ENCODE assay signal across 20 cellular contexts in the genomic region with DNA sequence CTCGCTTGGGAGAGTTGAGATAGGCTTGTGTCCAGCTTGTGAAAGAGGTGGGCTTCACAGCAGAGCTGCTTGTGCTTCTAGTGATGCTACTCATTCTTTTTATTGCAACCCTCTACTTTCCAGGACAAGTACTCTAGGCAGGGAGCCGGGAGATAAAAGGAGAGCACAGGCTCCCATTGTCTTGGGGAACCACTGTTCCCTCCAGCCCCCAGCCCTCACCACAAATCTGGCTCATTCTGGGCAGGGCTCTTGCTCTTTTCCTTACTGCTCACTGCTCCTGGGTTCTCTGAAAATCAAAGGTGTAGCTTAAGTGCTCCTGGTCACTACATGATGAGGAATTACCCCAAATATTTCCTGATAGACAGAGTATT.
DNase-seq lines count a peak whose midpoint lies in the region; ATAC-seq, FAIRE-seq and TF ChIP-seq lines count a peak whose summit lies in the region.
"Had no signal": no experiment of that assay in that cellular context is flagged by ENCODE, and none has a peak within 500 bp of the region (broad histone marks: within the 10 kb centered on the region; RNA-seq: fewer than 3 reads in every experiment).

No MANE protein-coding gene starts in this region.

- H3K23ac ChIP-seq in H1 (ENCODE audit: insufficient read length), result no peak overlapping the region

- POLR2A ChIA-PET in H1 (lab: Charles Lee; ENCODE audit: partially characterized antibody), result interaction anchor here (0.9 kb wide), 1 partner anchor 9 kb away, joined by 4 read pairs; no protein-coding TSS in a partner anchor

- H3K18ac ChIP-seq in H1 (ENCODE audit: extremely low read depth, low read length), result no peak overlapping the region

- no peak for TF ChIP-seq POLR2A in H1 (IDR thresholded peaks at IDR 0.05; ENCODE audit: control extremely low read depth in 1 of 2, low read depth in 2 of 2, low read length in 2 of 2)

- H3K36me3 ChIP-seq in right atrium auricular region, result no peaks in the 10 kb centered on the region
- peaks cover 0 to 5% (median 0%) of the 10 kb centered on the region in 4 experiments; a peak in 4 of 8 replicates for H3K36me3 ChIP-seq in H1 (ENCODE audit: control insufficient read depth in 2 of 4, insufficient read depth in 4 of 4, low read length in 3 of 4)
- no peaks in the 10 kb centered on the region for H3K36me3 ChIP-seq in kidney (ENCODE audit: control insufficient read depth in 1 of 2, insufficient read depth in 2 of 2, low read length in 2 of 2)
- H3K36me3 ChIP-seq: MG63, SJCRH30 had no signal

- no peaks in the 10 kb centered on the region for H3K79me2 ChIP-seq in H1 (ENCODE audit: control insufficient read depth in 1 of 2, insufficient read depth in 2 of 2, low read length in 2 of 2)

- no peak overlapping the region for H3K27ac ChIP-seq in right atrium auricular region
- H3K27ac ChIP-seq in H1 (ENCODE audit: low read depth, low read length), result no peak overlapping the region
- no peak overlapping the region for H3K27ac ChIP-seq in kidney (ENCODE audit: low read depth in 2 of 2, low read length in 2 of 2)
- H3K27ac ChIP-seq: SJCRH30 had no signal

- H3K14ac ChIP-seq in H1 (ENCODE audit: insufficient read length), result no peak overlapping the region

- H4K91ac ChIP-seq in H1 (replicated peaks; ENCODE audit: insufficient read length, low read length), result no peak overlapping the region

- no peak overlapping the region for H4K8ac ChIP-seq in H1 (ENCODE audit: extremely low read depth, insufficient read depth, low read length)

- H2BK120ac ChIP-seq in H1 (replicated peaks; ENCODE audit: low read depth, low read length), result no peak overlapping the region

- no peak overlapping the region for H3K9ac ChIP-seq in H1 (replicated peaks in 1 of 4; ENCODE audit: extremely low read depth in 1 of 4, low read depth in 3 of 4, low read length in 3 of 4)
- H3K9ac ChIP-seq in kidney (ENCODE audit: low read length in 2 of 2), result no peak overlapping the region

- H3K56ac ChIP-seq in H1 (replicated peaks; ENCODE audit: insufficient read length, low read depth, low read length), result no peak overlapping the region

- H3K27me3 ChIP-seq in right atrium auricular region, result no peaks in the 10 kb centered on the region
- no peaks in the 10 kb centered on the region for H3K27me3 ChIP-seq in H1 (replicated peaks in 1 of 4; ENCODE audit: control insufficient read depth in 3 of 4, extremely low read depth in 1 of 4, insufficient read depth in 3 of 4, low read length in 3 of 4)
- H3K27me3 ChIP-seq: MG63, SJCRH30 had no signal

- DNase-seq in Right ventricle myocardium superior (no peak), right atrium auricular region (ENCODE audit: low spot score) (no peak), H1 (ENCODE audit: low read depth in 1 of 2, low spot score in 2 of 2) (no peak), midbrain (lab: John Stamatoyannopoulos, UW) (peak; percentile 36), kidney (no peak)
- no peak for DNase-seq in activated CD8-positive, alpha-beta memory T cell treated with anti-CD3 and anti-CD28 coated beads, Interleukin-2, amount 50 U/mL, for 48 hours
- DNase-seq: AML-193; CD8-positive, alpha-beta memory T cell; GF-D8; HFFc6; MG63; NCI-H1694 treated with DMSO at 0.1 percent for 48 hours; NCI-H510A; NCI-H748 treated with DMSO at 0.1 percent for 48 hours; NK-92 treated with Interleukin-12 subunit alpha and Interleukin-12 subunit beta, amount 100 ng/mL, for 24 hours; SJCRH30 had no signal

- FAIRE-seq in H1 (lab: Jason Lieb, UNC) (no peak), kidney (lab: Jason Lieb, UNC) (no peak)
- FAIRE-seq: H54 had no signal

- no peak overlapping the region for H4K5ac ChIP-seq in H1 (ENCODE audit: insufficient read length, low read depth, low read length)

- H3K4me3 ChIP-seq in right atrium auricular region (no peak overlapping the region), H1 (ENCODE audit: extremely low read depth in 1 of 4, insufficient read depth in 2 of 4, low read depth in 3 of 4, low read length in 4 of 4) (no peak overlapping the region), kidney (ENCODE audit: low read length in 2 of 2) (no peak overlapping the region)
- H3K4me3 ChIP-seq: MG63, SJCRH30 had no signal

- no peak overlapping the region for H2BK12ac ChIP-seq in H1 (ENCODE audit: low read depth, low read length)

- no peak overlapping the region for H2BK15ac ChIP-seq in H1 (ENCODE audit: low read length)

- no peak overlapping the region for H2BK20ac ChIP-seq in H1 (ENCODE audit: low read length)

- H3K4me1 ChIP-seq in right atrium auricular region (peaks cover 0 to 29% of the 10 kb centered on the region in 2 donors), H1 (replicated peaks in 1 of 4; ENCODE audit: control insufficient read depth in 3 of 4, insufficient read depth in 4 of 4, low read length in 3 of 4) (peaks cover 0 to 7% (median 3%) of the 10 kb centered on the region in 4 experiments; a peak in 4 of 7 replicates), kidney (ENCODE audit: control insufficient read depth in 1 of 2, insufficient read depth in 1 of 2, low read depth in 1 of 2, low read length in 2 of 2) (peaks cover 2 to 5% of the 10 kb centered on the region in 2 donors)

- H3K4me2 ChIP-seq in H1 (ENCODE audit: insufficient read depth in 1 of 2, low read depth in 2 of 2, low read length in 2 of 2), result no peak overlapping the region; a peak in 1 of 4 replicates

- TF ChIP-seq CTCF in right atrium auricular region (IDR thresholded peaks at IDR 0.05) (no peak), H1 (IDR thresholded peaks at IDR 0.05; ENCODE audit: control extremely low read depth in 1 of 3, insufficient read depth in 1 of 3, low read depth in 1 of 3, low read length in 3 of 3) (no peak), kidney (IDR thresholded peaks at IDR 0.05; ENCODE audit: borderline replicate concordance, extremely low read depth, insufficient read depth) (no peak)

- no peaks in the 10 kb centered on the region for H3K23me2 ChIP-seq in H1 (ENCODE audit: low read depth, low read length)

- CTCF ChIA-PET in H1 (lab: Charles Lee; ENCODE audit: partially characterized antibody), result interaction anchor here (0.7 to 1.4 kb wide), 5 partner anchors 8 to 268 kb away, joined by 3 to 6 read pairs (median 3); no protein-coding TSS in a partner anchor

- H2BK5ac ChIP-seq in H1 (ENCODE audit: low read depth, low read length), result no peak overlapping the region

- peaks cover 0 to 1% of the 10 kb centered on the region in 2 experiments for H4K20me1 ChIP-seq in H1 (replicated peaks in 1 of 2; ENCODE audit: control insufficient read depth in 1 of 2, insufficient read depth in 2 of 2, low read length in 2 of 2)

- H3K79me1 ChIP-seq in H1 (ENCODE audit: low read depth, low read length), result 0 out of 2 replicates have a peak, but pooled peaks cover 5% of the 10 kb centered on the region

- peak overlapping the region; percentile 25; the same call in 1 of the 2 replicates for H2AK5ac ChIP-seq in H1 (ENCODE audit: low read depth, low read length)

- H2AFZ ChIP-seq in H1 (ENCODE audit: low read length), result no peak overlapping the region

- WGBS in H1 (ENCODE audit: extremely low coverage in 1 of 2, insufficient coverage in 1 of 2, insufficient read length in 1 of 2, insufficient replicate concordance in 2 of 2, low coverage in 1 of 2, low lambda C conversion rate in 2 of 2, missing lambda C conversion rate in 1 of 2), 2 experiments, result 82% methylated on average over 2 of the region's 2 CpGs; no CpG with 5 or more reads in 1 of the 2 experiments

- intact Hi-C loops in Right ventricle myocardium superior (cut with DNase I) (no loop called here), kidney (cut with DNase I) (no loop called here)

- peak; percentile 21 for ATAC-seq in Right ventricle myocardium superior (ENCODE audit: poor library complexity)
- ATAC-seq in HG03442 (IDR thresholded peaks at IDR 0.05; ENCODE audit: unreplicated experiment), result no peak
- no peak for ATAC-seq in HG03460 (IDR thresholded peaks at IDR 0.05; ENCODE audit: unreplicated experiment)
- ATAC-seq: Panc1 had no signal

- TF ChIP-seq EP300 in H1 (IDR thresholded peaks at IDR 0.05; ENCODE audit: borderline replicate concordance in 1 of 2, low read depth in 2 of 2, low read length in 2 of 2), result no peak

- no peak for TF ChIP-seq RAD21 in H1 (IDR thresholded peaks at IDR 0.05 in 1 of 2, conservative IDR thresholded peaks at IDR 0.05 in 1 of 2; ENCODE audit: low read depth in 2 of 2, low read length in 2 of 2)

- H3K9me3 ChIP-seq in right atrium auricular region (no peaks in the 10 kb centered on the region), H1 (ENCODE audit: insufficient read depth in 2 of 2, low read depth in 1 of 2, low read length in 1 of 2) (no peaks in the 10 kb centered on the region), kidney (ENCODE audit: control insufficient read depth in 1 of 2, low read length in 2 of 2) (no peaks in the 10 kb centered on the region)
- H3K9me3 ChIP-seq: MG63, SJCRH30 had no signal

- no peak overlapping the region for H3K4ac ChIP-seq in H1 (replicated peaks; ENCODE audit: insufficient read length, low read depth, low read length)

TF ChIP-seq in H1, 55 proteins besides CTCF, POLR2A, EP300 and RAD21 (continues in another document):
- TF ChIP-seq RXRA (IDR thresholded peaks at IDR 0.05; ENCODE audit: insufficient read depth, low read depth, low read length) (no peak), FOSL1 (IDR thresholded peaks at IDR 0.05; ENCODE audit: insufficient read depth, low read depth, low read length) (no peak), SP2 (IDR thresholded peaks at IDR 0.05; ENCODE audit: low read length) (no peak), SIRT6 (IDR thresholded peaks at IDR 0.05; ENCODE audit: low read length) (no peak), YY1 (IDR thresholded peaks at IDR 0.05; ENCODE audit: low read depth, low read length) (no peak), TEAD4 (IDR thresholded peaks at IDR 0.05; ENCODE audit: low read depth, low read length) (no peak), POLR2AphosphoS5 (IDR thresholded peaks at IDR 0.05; ENCODE audit: low read depth, low read length) (no peak), KDM1A (IDR thresholded peaks at IDR 0.05; ENCODE audit: borderline replicate concordance, low read length) (no peak), HDAC2 (IDR thresholded peaks at IDR 0.05; ENCODE audit: borderline replicate concordance in 1 of 2, low read depth in 2 of 2, low read length in 2 of 2) (no peak), TAF7 (optimal IDR thresholded peaks at IDR 0.05; ENCODE audit: borderline replicate concordance, low read depth, low read length) (no peak), BCL11A (IDR thresholded peaks at IDR 0.05; ENCODE audit: low read depth in 2 of 2, low read length in 2 of 2) (no peak), BRCA1 (IDR thresholded peaks at IDR 0.05; ENCODE audit: low read depth, low read length) (no peak), KDM5A (IDR thresholded peaks at IDR 0.05; ENCODE audit: low read length) (no peak), CBX5 (IDR thresholded peaks at IDR 0.05; ENCODE audit: low read depth, low read length) (no peak)
- TF ChIP-seq, protein P1, sequence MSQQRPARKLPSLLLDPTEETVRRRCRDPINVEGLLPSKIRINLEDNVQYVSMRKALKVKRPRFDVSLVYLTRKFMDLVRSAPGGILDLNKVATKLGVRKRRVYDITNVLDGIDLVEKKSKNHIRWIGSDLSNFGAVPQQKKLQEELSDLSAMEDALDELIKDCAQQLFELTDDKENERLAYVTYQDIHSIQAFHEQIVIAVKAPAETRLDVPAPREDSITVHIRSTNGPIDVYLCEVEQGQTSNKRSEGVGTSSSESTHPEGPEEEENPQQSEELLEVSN (IDR thresholded peaks at IDR 0.05), result no peak
